ENCODE assay signal across 25 cellular contexts in genomic region chr7:149547126-149547525, GRCh38. TPM values are rescaled to one million over a fixed set of nuclear protein-coding genes. Genes with fewer than 3 reads are reported as not detected.
DNase-seq lines count a peak whose midpoint lies in the region; ATAC-seq and TF ChIP-seq lines count a peak whose summit lies in the region.
"Had no signal": no experiment of that assay in that cellular context is flagged by ENCODE, and none has a peak within 500 bp of the region (broad histone marks: within the 10 kb centered on the region; RNA-seq: fewer than 3 reads in every experiment).

No MANE protein-coding gene starts in this region.

- H3K27me3 ChIP-seq in DND-41 (ENCODE audit: insufficient read depth, low read length, poor library complexity): no peaks in the 10 kb centered on the region
- no peaks in the 10 kb centered on the region for H3K27me3 ChIP-seq in H7 (ENCODE audit: control insufficient read depth, insufficient read depth, low read length)
- no peaks in the 10 kb centered on the region for H3K27me3 ChIP-seq in SU-DHL-6 (ENCODE audit: low read length)
- H3K27me3 ChIP-seq in foreskin keratinocyte: no peaks in the 10 kb centered on the region
- H3K27me3 ChIP-seq: BLaER1, right lobe of liver had no signal

- no peak overlapping the region for H3K27ac ChIP-seq in DND-41 (ENCODE audit: low read length)
- H3K27ac ChIP-seq in SU-DHL-6 (ENCODE audit: low read depth, low read length): no peak overlapping the region
- H3K27ac ChIP-seq in foreskin keratinocyte: no peak overlapping the region
- H3K27ac ChIP-seq: BLaER1, PC-9, right lobe of liver had no signal

- no peak overlapping the region for H3K9ac ChIP-seq in DND-41 (ENCODE audit: low read depth, low read length)
- no peak overlapping the region for H3K9ac ChIP-seq in SU-DHL-6 (ENCODE audit: low read length)
- H3K9ac ChIP-seq: BLaER1 had no signal

- H3K9me3 ChIP-seq in DND-41 (ENCODE audit: insufficient read depth, low read length, severe bottlenecking): no peaks in the 10 kb centered on the region
- H3K9me3 ChIP-seq in SU-DHL-6 (ENCODE audit: insufficient read depth, low read length): no peaks in the 10 kb centered on the region
- H3K9me3 ChIP-seq: Caco-2, right lobe of liver had no signal

- DNase-seq in DND-41: no peak
- peak; percentile 32 for DNase-seq in H7
- no peak for DNase-seq in foreskin keratinocyte
- no peak for DNase-seq in COLO668 (lab: John Stamatoyannopoulos, UW; ENCODE audit: unreplicated experiment)
- DNase-seq: activated CD4-positive, CD25-positive, alpha-beta regulatory T cell; activated CD8-positive, alpha-beta T cell treated with anti-CD3 and anti-CD28 coated beads for 36 hours; activated gamma-delta T cell; Caco-2; central memory CD4-positive, alpha-beta T cell; dermis blood vessel endothelial cell; MV-4-11; NCI-H1694 treated with DMSO at 0.1 percent for 48 hours; NCI-H2171 treated with DMSO at 0.1 percent for 48 hours; NCI-H524; PC-9; right lobe of liver; SHP77; stimulated activated CD4-positive, alpha-beta T cell treated with anti-CD3 and anti-CD28 coated beads, Interleukin-4, amount 100 ng/mL, for 1 hour; T1000; trophoblast cell had no signal

- H3K9me2 ChIP-seq in SU-DHL-6 (replicated peaks; ENCODE audit: insufficient read depth, low read length): no peaks in the 10 kb centered on the region

- ATAC-seq in DND-41 (ENCODE audit: insufficient read depth, low read depth) (no peak), foreskin keratinocyte (no peak), HG02678 (IDR thresholded peaks at IDR 0.05; ENCODE audit: unreplicated experiment) (no peak), GM21515 (IDR thresholded peaks at IDR 0.05; ENCODE audit: unreplicated experiment) (no peak)
- ATAC-seq: activated CD8-positive, alpha-beta T cell treated with anti-CD3 and anti-CD28 coated beads for 36 hours; stimulated activated effector memory CD8-positive, alpha-beta T cell treated with anti-CD3 and anti-CD28 coated beads, Interleukin-12 subunit alpha, Interleukin-12 subunit beta, amount 100 ng/mL, for 72 hours had no signal

- no peak overlapping the region for H3K4me3 ChIP-seq in DND-41 (ENCODE audit: low read depth in 1 of 2, low read length in 2 of 2)
- H3K4me3 ChIP-seq in H7 (ENCODE audit: insufficient read depth, low read depth, low read length): no peak overlapping the region
- H3K4me3 ChIP-seq in SU-DHL-6 (ENCODE audit: insufficient read depth, low read length, poor library complexity, severe bottlenecking): no peak overlapping the region
- H3K4me3 ChIP-seq: BLaER1, PC-9, right lobe of liver had no signal

- no peak overlapping the region for H2AFZ ChIP-seq in DND-41 (ENCODE audit: low read depth, low read length)
- no peak overlapping the region for H2AFZ ChIP-seq in SU-DHL-6 (ENCODE audit: low read depth, low read length, severe bottlenecking)
- H2AFZ ChIP-seq: PC-9 had no signal

- H3K4me1 ChIP-seq in DND-41 (ENCODE audit: insufficient read depth, low read length) (no peaks in the 10 kb centered on the region), foreskin keratinocyte (peaks cover 10% of the 10 kb centered on the region)
- H3K4me1 ChIP-seq: BLaER1, Caco-2, right lobe of liver had no signal

- H4K20me1 ChIP-seq in DND-41 (ENCODE audit: insufficient read depth, low read length) (no peaks in the 10 kb centered on the region), SU-DHL-6 (ENCODE audit: low read depth, low read length) (no peaks in the 10 kb centered on the region)
- H4K20me1 ChIP-seq: BLaER1 had no signal

- no peak overlapping the region for H3K4me2 ChIP-seq in DND-41 (ENCODE audit: insufficient read depth, low read length)
- no peak overlapping the region for H3K4me2 ChIP-seq in SU-DHL-6 (ENCODE audit: low read depth, low read length, poor library complexity, severe bottlenecking)
- H3K4me2 ChIP-seq: BLaER1, PC-9 had no signal

- no peaks in the 10 kb centered on the region for H3K79me2 ChIP-seq in DND-41 (ENCODE audit: insufficient read depth, low read length)
- no peaks in the 10 kb centered on the region for H3K79me2 ChIP-seq in SU-DHL-6 (ENCODE audit: insufficient read depth, low read length)

- TF ChIP-seq CTCF in DND-41 (IDR thresholded peaks at IDR 0.05; ENCODE audit: borderline replicate concordance, extremely low read depth, low read length, poor library complexity, severe bottlenecking): peak; percentile 30
- peak; percentile 30 for TF ChIP-seq CTCF in SU-DHL-6 (IDR thresholded peaks at IDR 0.05; ENCODE audit: insufficient read depth, low read length, poor library complexity, severe bottlenecking)
- TF ChIP-seq CTCF in foreskin keratinocyte (conservative IDR thresholded peaks at IDR 0.05): peak; percentile 9

- no peaks in the 10 kb centered on the region for H3F3A ChIP-seq in SU-DHL-6 (ENCODE audit: insufficient read depth)

- H3K36me3 ChIP-seq in DND-41 (ENCODE audit: insufficient read depth, low read length): peaks cover 56% of the 10 kb centered on the region
- H3K36me3 ChIP-seq in H7 (replicated peaks; ENCODE audit: control insufficient read depth, insufficient read depth, low read length): peaks cover 12% of the 10 kb centered on the region
- no peaks in the 10 kb centered on the region for H3K36me3 ChIP-seq in SU-DHL-6 (ENCODE audit: low read length)

RNA-seq across cellular contexts. Expression of gene ZNF746, which starts 49.5 kb away (rescaled TPM):
- total RNA-seq in H7 (2014; rRNA removed; shearing (Covaris generic)): 19.4 and 19.9 TPM in 2 replicates
- 17.0 and 20.2 TPM in 2 replicates for total RNA-seq in foreskin keratinocyte
- 9.1 and 9.4 TPM in 2 replicates for polyA plus RNA-seq in foreskin keratinocyte
